ENCODE assay signal across 1 cellular context in the genomic region with DNA sequence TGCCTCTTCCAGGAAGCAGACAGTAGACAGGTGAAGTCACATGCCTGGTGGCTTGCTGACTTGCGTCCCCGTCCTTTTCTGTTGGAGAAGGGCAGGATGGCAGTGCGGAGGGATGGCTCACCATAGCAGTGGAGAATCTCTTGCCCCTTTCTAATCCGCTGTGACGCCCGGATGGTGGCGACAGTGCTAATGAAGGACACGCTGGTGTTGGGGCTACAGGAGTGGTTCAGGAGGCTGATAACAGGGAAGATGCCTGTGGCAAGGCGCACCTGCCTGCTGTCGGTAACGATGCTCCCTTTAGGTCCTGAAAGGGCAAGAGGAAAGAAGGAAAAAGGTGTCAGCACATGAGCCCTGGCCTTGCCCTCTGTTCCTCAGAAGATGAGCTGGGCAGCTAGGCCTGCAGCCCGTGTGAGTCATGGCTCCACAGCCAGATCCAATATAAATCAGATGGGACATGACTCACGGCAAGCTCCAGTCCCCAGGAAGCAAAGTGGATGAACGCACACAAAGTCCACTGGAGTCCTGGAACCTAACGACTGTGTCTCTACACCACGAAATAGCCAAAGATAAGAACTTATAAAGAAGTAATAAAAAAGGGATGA.
A peak's percentile ranks its signal among the peaks of the same experiment; 100 is the strongest.
TF ChIP-seq lines count a peak whose summit lies in the region.

No MANE protein-coding gene starts in this region.

TF ChIP-seq in endothelial cell of umbilical vein, 7 proteins besides CTCF, POLR2A, EP300 and RAD21 (continued from another document):
- TF ChIP-seq FOS (IDR thresholded peaks at IDR 0.05; ENCODE audit: borderline replicate concordance, insufficient read depth, low read length) (peak; percentile 98), MYC (IDR thresholded peaks at IDR 0.05; ENCODE audit: low read depth, low read length) (no peak), EZH2 (IDR thresholded peaks at IDR 0.05; ENCODE audit: borderline replicate concordance, low read depth, low read length, severe bottlenecking) (no peak), POLR2AphosphoS5 (IDR thresholded peaks at IDR 0.05; ENCODE audit: insufficient read depth, low read depth, low read length) (peak; percentile 71)
